Comparison of ENCODE assay signal across 8 cellular contexts in genomic region chr1:93447481-93448291, GRCh38. TPM values are rescaled to one million over a fixed set of nuclear protein-coding genes. Genes with fewer than 3 reads are reported as not detected.
A peak's percentile ranks its signal among the peaks of the same experiment; 100 is the strongest.
DNase-seq lines count a peak whose midpoint lies in the region; ATAC-seq, FAIRE-seq and TF ChIP-seq lines count a peak whose summit lies in the region.

FNBP1L (plus strand) TSS chr1:93448118; CDS start chr1:93448282, 164 bp downstream.

- H3K27ac Mint-ChIP-seq in nephron, result peak within 1 kb of the TSS; percentile 93 to 99 (median 99)

- H3K4me3 ChIP-seq in fibroblast of villous mesenchyme (ENCODE audit: low read depth, low read length), result peak within 1 kb of the TSS; percentile 64

- no peaks in the 10 kb centered on the region for H3K9me3 Mint-ChIP-seq in nephron

- H3K27me3 Mint-ChIP-seq in nephron (ENCODE audit: low read depth), result no peaks in the 10 kb centered on the region

- TF ChIP-seq CTCF in C4-2B (conservative IDR thresholded peaks at IDR 0.05) (no peak), fibroblast of villous mesenchyme (IDR thresholded peaks at IDR 0.05; ENCODE audit: insufficient read depth, low read depth, low read length) (no peak), nephron (IDR thresholded peaks at IDR 0.05; ENCODE audit: unreplicated experiment in 3 of 3) (no peak)

- no peaks in the 10 kb centered on the region for H3K36me3 Mint-ChIP-seq in nephron (ENCODE audit: low read depth)

- ATAC-seq in stimulated activated naive CD8-positive, alpha-beta T cell treated with anti-CD3 and anti-CD28 coated beads, Interleukin-15, Interleukin-2, amounts not matched to agents 100 U/mL and 50 U/mL, for 24 hours, result peak; percentile 72
- no peak for ATAC-seq in HG02938 (IDR thresholded peaks at IDR 0.05; ENCODE audit: unreplicated experiment)

- DNase-seq in HTR-8/SVneo (ENCODE audit: insufficient read length, low spot score) (peak; percentile 72), RKO (ENCODE audit: low spot score) (peak; percentile 61), fibroblast of villous mesenchyme (ENCODE audit: low read depth) (peak; percentile 36)
- DNase-seq in activated effector memory CD4-positive, alpha-beta T cell treated with Interleukin-2 at 50 U/mL for 16 hours, result peak; percentile 46
- DNase-seq in stimulated activated naive CD8-positive, alpha-beta T cell treated with anti-CD3 and anti-CD28 coated beads, Interleukin-15, Interleukin-2, amounts not matched to agents 100 U/mL and 50 U/mL, for 24 hours, result peak; percentile 57

- peak within 1 kb of the TSS; percentile 95 for H3K27ac ChIP-seq in C4-2B

- H3K4me1 Mint-ChIP-seq in nephron, result peaks cover 31% of the 10 kb centered on the region

- H3K4me3 Mint-ChIP-seq in nephron, result peak within 1 kb of the TSS; percentile 98 to 100 (median 98)

- FAIRE-seq in HTR-8/SVneo (lab: Jason Lieb, UNC), result peak; percentile 48

RNA-seq across cellular contexts. Expression of gene FNBP1L, which starts in this region (rescaled TPM):
- total RNA-seq in fibroblast of villous mesenchyme, result 5.8 and 10.4 TPM in 2 replicates
